Comparison of ENCODE assay signal across 8 cellular contexts in genomic region chr6:99348823-99349619, GRCh38. TPM values are rescaled to one million over a fixed set of nuclear protein-coding genes. Genes with fewer than 3 reads are reported as not detected.
DNase-seq lines count a peak whose midpoint lies in the region; ATAC-seq and TF ChIP-seq lines count a peak whose summit lies in the region.

No MANE protein-coding gene starts in this region.

- peaks cover 4% of the 10 kb centered on the region; the same call in 1 of the 2 replicates for H3K4me1 ChIP-seq in BE2C
- H3K4me1 ChIP-seq in ectodermal cell (ENCODE audit: control insufficient read depth, insufficient read depth, low read length) = no peaks in the 10 kb centered on the region

- POLR2A ChIA-PET in naive thymus-derived CD8-positive, alpha-beta T cell (lab: Charles Lee) = no interaction called here

- WGBS in ectodermal cell, 2 experiments = 2% methylated on average over 64 of the region's 64 CpGs

- no peak overlapping the region for H3K27ac Mint-ChIP-seq in naive thymus-derived CD8-positive, alpha-beta T cell

- H3K9me3 ChIP-seq in BE2C (no peaks in the 10 kb centered on the region), ectodermal cell (ENCODE audit: control insufficient read depth, low read length) (no peaks in the 10 kb centered on the region)

- no peaks in the 10 kb centered on the region for H3K36me3 Mint-ChIP-seq in naive thymus-derived CD8-positive, alpha-beta T cell

- ATAC-seq in GM21381 (IDR thresholded peaks at IDR 0.05; ENCODE audit: unreplicated experiment) = peak; percentile 41
- no peak for ATAC-seq in naive thymus-derived CD8-positive, alpha-beta T cell
- no peak for ATAC-seq in HG03457 (IDR thresholded peaks at IDR 0.05; ENCODE audit: unreplicated experiment)

- peak overlapping the region in 6 of 10 donors; percentile 13 to 48 (median 16) for H3K4me3 Mint-ChIP-seq in naive thymus-derived CD8-positive, alpha-beta T cell

- no peaks in the 10 kb centered on the region for H3K36me3 ChIP-seq in BE2C
- H3K36me3 ChIP-seq in ectodermal cell (ENCODE audit: control insufficient read depth, insufficient read depth, low read length) = no peaks in the 10 kb centered on the region

- peaks cover 33 to 70% (median 67%) of the 10 kb centered on the region in 5 donors for H3K27me3 Mint-ChIP-seq in naive thymus-derived CD8-positive, alpha-beta T cell

- DNase-seq in BE2C (peak; percentile 42), NCI-H526 treated with DMSO at 0.1 percent for 48 hours (lab: John Stamatoyannopoulos, UW) (peak; percentile 36), NAMALWA (ENCODE audit: low spot score) (no peak)
- DNase-seq in naive thymus-derived CD8-positive, alpha-beta T cell = no peak
- no peak for DNase-seq in stimulated activated CD4-positive, alpha-beta T cell treated with anti-CD3 and anti-CD28 coated beads, Interleukin-1b, Interleukin-23, amount 100 ng/mL, for 48 hours

- H3K27ac ChIP-seq in ectodermal cell (ENCODE audit: insufficient read depth, low read depth, low read length, poor library complexity, severe bottlenecking) = no peak overlapping the region

- H3K27me3 ChIP-seq in BE2C = no peaks in the 10 kb centered on the region
- H3K27me3 ChIP-seq in ectodermal cell (ENCODE audit: control insufficient read depth, insufficient read depth, low read length, poor library complexity, severe bottlenecking) = peaks cover 13% of the 10 kb centered on the region

- TF ChIP-seq CTCF in BE2C (IDR thresholded peaks at IDR 0.05; ENCODE audit: low read depth, low read length) = no peak

- peak overlapping the region; percentile 84 for H3K4me3 ChIP-seq in BE2C (ENCODE audit: low read depth, low read length)
- peak overlapping the region; percentile 51 for H3K4me3 ChIP-seq in ectodermal cell (ENCODE audit: insufficient read depth, low read depth, low read length)

- peaks cover 0 to 5% (median 4%) of the 10 kb centered on the region in 4 donors for H3K4me1 Mint-ChIP-seq in naive thymus-derived CD8-positive, alpha-beta T cell

- H3K9me3 Mint-ChIP-seq in naive thymus-derived CD8-positive, alpha-beta T cell = no peaks in the 10 kb centered on the region

RNA-seq across cellular contexts. Expression of gene FAXC, which starts 0.5 kb away (rescaled TPM):
- 5.8 TPM for polyA plus RNA-seq in BE2C (2012; ENCODE audit: insufficient read depth, insufficient read length, low read depth)
- 23.6 TPM for polyA plus RNA-seq in ectodermal cell (2013, experiment 1 of 4)
- 26.1 TPM for polyA plus RNA-seq in ectodermal cell (2013, experiment 2 of 4)
- 18.4 TPM for polyA plus RNA-seq in ectodermal cell (2013, experiment 3 of 4)
- polyA plus RNA-seq in ectodermal cell (2013, experiment 4 of 4) = 18.6 TPM
- total RNA-seq in naive thymus-derived CD8-positive, alpha-beta T cell = not detected
- not detected for polyA plus RNA-seq in naive thymus-derived CD8-positive, alpha-beta T cell

RNA-seq across cellular contexts. Expression of gene COQ3, which starts 45.0 kb away (rescaled TPM):
- 6.6 TPM for polyA plus RNA-seq in BE2C (2012; ENCODE audit: insufficient read depth, insufficient read length, low read depth)
- polyA plus RNA-seq in ectodermal cell (2013, experiment 1 of 4) = 10.5 TPM
- polyA plus RNA-seq in ectodermal cell (2013, experiment 2 of 4) = 9.0 TPM
- polyA plus RNA-seq in ectodermal cell (2013, experiment 3 of 4) = 9.9 TPM
- polyA plus RNA-seq in ectodermal cell (2013, experiment 4 of 4) = 10.7 TPM
- total RNA-seq in naive thymus-derived CD8-positive, alpha-beta T cell = 1 to 10 TPM; 4.0 to 4.8 TPM
- 10 to 100 TPM in 1 of 3 donors, 1 to 10 TPM in 2; 6.3 to 12.0 (median 7.7) TPM for polyA plus RNA-seq in naive thymus-derived CD8-positive, alpha-beta T cell

Comparison
In these comparisons a context has a peak if more than half of its experiments do, and no peak if none do; other contexts are left out.
1. DNase-seq: peak in BE2C (single experiment) and NCI-H526 treated with DMSO at 0.1 percent for 48 hours (single experiment); none in naive thymus-derived CD8-positive, alpha-beta T cell (0 of 10), stimulated activated CD4-positive, alpha-beta T cell treated with anti-CD3 and anti-CD28 coated beads, Interleukin-1b, Interleukin-23, amount 100 ng/mL, for 48 hours (single experiment) and NAMALWA (single experiment).